ENCODE assay signal across 13 cellular contexts in the genomic region with DNA sequence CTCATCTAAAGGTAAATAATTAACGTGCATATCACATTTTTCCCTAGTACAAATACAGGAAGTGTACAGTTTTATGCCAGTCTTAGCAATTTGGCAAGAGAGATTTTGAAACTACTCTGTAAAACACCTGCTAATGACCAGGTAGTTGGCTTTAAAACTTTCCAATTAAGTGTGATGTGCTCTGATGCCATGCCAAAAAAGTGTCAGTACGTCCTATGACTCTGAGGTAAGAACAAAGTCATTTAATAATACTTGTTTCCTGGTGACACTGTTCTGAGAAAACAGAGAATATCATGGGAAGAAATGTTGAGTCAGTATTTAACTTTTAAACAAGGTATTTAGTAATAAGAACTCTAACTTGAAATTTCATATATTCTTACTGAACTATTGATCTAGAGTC. TPM values are rescaled to one million over a fixed set of nuclear protein-coding genes. Genes with fewer than 3 reads are reported as not detected.
DNase-seq lines count a peak whose midpoint lies in the region; ATAC-seq, FAIRE-seq and TF ChIP-seq lines count a peak whose summit lies in the region.
"Had no signal": no experiment of that assay in that cellular context is flagged by ENCODE, and none has a peak within 500 bp of the region (broad histone marks: within the 10 kb centered on the region; RNA-seq: fewer than 3 reads in every experiment).

No MANE protein-coding gene starts in this region.

- peaks cover 7% of the 10 kb centered on the region for H3K36me3 Mint-ChIP-seq in activated CD4-positive, alpha-beta memory T cell treated with anti-CD3 and anti-CD28 coated beads, Interleukin-2, amount 10 ng/mL, durations not matched to agents 7 days and 5 days (ENCODE audit: low read depth)

- H3K79me2 ChIP-seq in SU-DHL-6 (ENCODE audit: insufficient read depth, low read length), result peaks cover 99% of the 10 kb centered on the region

- H3F3A ChIP-seq in SU-DHL-6 (ENCODE audit: insufficient read depth), result 0 out of 2 replicates have a peak, but pooled peaks cover 3% of the 10 kb centered on the region

- H3K9ac ChIP-seq in SU-DHL-6 (ENCODE audit: low read length), result no peak overlapping the region

- DNase-seq in GM18507 (ENCODE audit: extremely low spot score, insufficient read length, low read depth), result no peak
- no peak for DNase-seq in left lobe of liver (ENCODE audit: low spot score)
- DNase-seq in activated CD4-positive, alpha-beta memory T cell treated with anti-CD3 and anti-CD28 coated beads, Interleukin-2, amount 10 ng/mL, durations not matched to agents 7 days and 5 days, result no peak
- DNase-seq in stimulated activated CD4-positive, alpha-beta T cell treated with anti-CD3 and anti-CD28 coated beads, Interleukin-15, amount 100 ng/mL, for 24 hours, result no peak
- no peak for DNase-seq in SHP77 (lab: John Stamatoyannopoulos, UW)
- no peak for DNase-seq in NCI-H187 (lab: John Stamatoyannopoulos, UW)
- DNase-seq: activated B cell treated with CpG ODN at 0.5 μM for 24 hours; CD8-positive, alpha-beta T cell; NCI-H526 had no signal

- H3K27ac ChIP-seq in SU-DHL-6 (ENCODE audit: low read depth, low read length), result no peak overlapping the region

- H3K9me2 ChIP-seq in SU-DHL-6 (replicated peaks; ENCODE audit: insufficient read depth, low read length), result no peaks in the 10 kb centered on the region

- H3K4me3 ChIP-seq in SU-DHL-6 (ENCODE audit: insufficient read depth, low read length, poor library complexity, severe bottlenecking), result no peak overlapping the region

- peaks cover 64% of the 10 kb centered on the region for H4K20me1 ChIP-seq in SU-DHL-6 (ENCODE audit: low read depth, low read length)

- H3K4me2 ChIP-seq in SU-DHL-6 (ENCODE audit: low read depth, low read length, poor library complexity, severe bottlenecking), result peak overlapping the region; percentile 0

- peak; percentile 83 for FAIRE-seq in GM18507 (lab: Jason Lieb, UNC)
- FAIRE-seq: keratinocyte had no signal

- H3K27me3 ChIP-seq in SU-DHL-6 (ENCODE audit: low read length), result no peaks in the 10 kb centered on the region

- no peaks in the 10 kb centered on the region for H3K9me3 Mint-ChIP-seq in activated CD4-positive, alpha-beta memory T cell treated with anti-CD3 and anti-CD28 coated beads, Interleukin-2, amount 10 ng/mL, durations not matched to agents 7 days and 5 days
- H3K9me3 Mint-ChIP-seq: activated B cell treated with CpG ODN at 0.5 μM for 24 hours; CD8-positive, alpha-beta T cell had no signal

- no peaks in the 10 kb centered on the region for H3K9me3 ChIP-seq in SU-DHL-6 (ENCODE audit: insufficient read depth, low read length)

- no peaks in the 10 kb centered on the region for H3K36me3 ChIP-seq in SU-DHL-6 (ENCODE audit: low read length)

- no peak overlapping the region for H3K4me3 Mint-ChIP-seq in activated CD4-positive, alpha-beta memory T cell treated with anti-CD3 and anti-CD28 coated beads, Interleukin-2, amount 10 ng/mL, durations not matched to agents 7 days and 5 days
- H3K4me3 Mint-ChIP-seq: activated B cell treated with CpG ODN at 0.5 μM for 24 hours; activated naive CD8-positive, alpha-beta T cell; CD8-positive, alpha-beta T cell had no signal

- no peaks in the 10 kb centered on the region for H3K27me3 Mint-ChIP-seq in activated CD4-positive, alpha-beta memory T cell treated with anti-CD3 and anti-CD28 coated beads, Interleukin-2, amount 10 ng/mL, durations not matched to agents 7 days and 5 days
- H3K27me3 Mint-ChIP-seq: activated B cell treated with CpG ODN at 0.5 μM for 24 hours; activated naive CD8-positive, alpha-beta T cell had no signal

- H3K27ac Mint-ChIP-seq in activated CD4-positive, alpha-beta memory T cell treated with anti-CD3 and anti-CD28 coated beads, Interleukin-2, amount 10 ng/mL, durations not matched to agents 7 days and 5 days, result no peak overlapping the region
- H3K27ac Mint-ChIP-seq: activated B cell treated with CpG ODN at 0.5 μM for 24 hours; activated naive CD8-positive, alpha-beta T cell; CD8-positive, alpha-beta T cell had no signal

- CTCF ChIA-PET in activated CD4-positive, alpha-beta memory T cell treated with anti-CD3 and anti-CD28 coated beads, Interleukin-2, amount 10 ng/mL, durations not matched to agents 7 days and 5 days (lab: Charles Lee), result no interaction called here

- no peak for TF ChIP-seq CTCF in SU-DHL-6 (IDR thresholded peaks at IDR 0.05; ENCODE audit: insufficient read depth, low read length, poor library complexity, severe bottlenecking)

- POLR2A ChIA-PET in activated CD4-positive, alpha-beta memory T cell treated with anti-CD3 and anti-CD28 coated beads, Interleukin-2, amount 10 ng/mL, durations not matched to agents 7 days and 5 days (lab: Charles Lee), result no interaction called here

- peaks cover 36% of the 10 kb centered on the region for H3K4me1 Mint-ChIP-seq in activated CD4-positive, alpha-beta memory T cell treated with anti-CD3 and anti-CD28 coated beads, Interleukin-2, amount 10 ng/mL, durations not matched to agents 7 days and 5 days

- H2AFZ ChIP-seq in SU-DHL-6 (ENCODE audit: low read depth, low read length, severe bottlenecking), result no peak overlapping the region

- ATAC-seq in HG02678 (IDR thresholded peaks at IDR 0.05; ENCODE audit: unreplicated experiment), result peak; percentile 39
- ATAC-seq in left lobe of liver, result peak; percentile 3
- ATAC-seq: CD8-positive, alpha-beta T cell had no signal

RNA-seq across cellular contexts. Expression of gene PDZD8, which starts 9.6 kb away (rescaled TPM):
- 29.6 TPM for total RNA-seq in left lobe of liver
- total RNA-seq in activated CD4-positive, alpha-beta memory T cell treated with anti-CD3 and anti-CD28 coated beads, Interleukin-2, amount 10 ng/mL, durations not matched to agents 7 days and 5 days, result 10 to 100 TPM; 12.3 to 12.8 TPM
